ENCODE assay signal across 1 cellular context in the genomic region with DNA sequence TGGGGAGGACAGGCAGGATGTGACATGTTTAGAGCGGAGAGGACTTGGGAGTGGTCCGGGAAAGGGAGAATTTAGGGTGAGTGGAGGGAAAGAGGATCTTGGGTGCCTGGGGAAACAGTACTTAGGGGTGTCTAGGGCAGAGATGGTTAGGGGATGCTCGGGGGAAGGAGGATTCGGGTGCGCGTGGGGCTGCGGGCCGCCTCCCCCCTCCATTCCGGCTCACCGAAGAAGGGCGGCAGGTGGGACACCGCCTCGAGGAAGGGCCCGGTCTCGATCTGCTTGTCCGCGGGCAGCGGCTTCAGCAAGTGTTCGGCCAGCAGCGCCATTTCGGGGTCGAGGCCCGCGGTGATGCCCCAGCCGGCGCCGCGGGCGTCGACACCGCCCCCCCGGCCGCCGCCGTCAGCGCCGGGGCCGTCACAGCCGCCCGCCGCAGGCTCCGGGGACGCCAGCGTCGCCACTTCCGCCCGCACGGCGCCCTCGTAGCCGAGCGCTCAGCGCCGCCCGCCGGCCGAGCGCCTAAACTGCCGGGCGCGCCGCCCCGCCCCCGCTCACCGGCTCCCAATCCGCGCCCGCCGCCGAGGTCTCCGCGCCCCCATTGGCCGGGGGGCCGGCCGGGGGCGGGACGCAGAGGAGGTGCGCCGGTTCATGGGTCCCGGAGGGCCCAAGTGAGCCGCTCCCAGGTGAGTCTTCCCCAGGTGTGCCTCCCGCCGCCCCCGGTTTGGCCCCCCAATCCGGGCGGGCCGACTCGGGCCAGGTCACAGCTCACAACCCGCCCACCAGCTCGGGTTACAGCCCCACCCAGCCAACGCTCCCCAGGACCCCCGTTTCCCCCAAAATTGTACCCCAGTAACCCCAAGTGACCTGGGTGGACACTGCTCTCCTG.
TF ChIP-seq lines count a peak whose summit lies in the region.

A gene with protein sequence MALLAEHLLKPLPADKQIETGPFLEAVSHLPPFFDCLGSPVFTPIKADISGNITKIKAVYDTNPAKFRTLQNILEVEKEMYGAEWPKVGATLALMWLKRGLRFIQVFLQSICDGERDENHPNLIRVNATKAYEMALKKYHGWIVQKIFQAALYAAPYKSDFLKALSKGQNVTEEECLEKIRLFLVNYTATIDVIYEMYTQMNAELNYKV (minus strand): TSS at position 493 of the 883 bp plus-strand sequence. CDS start 167 bp downstream, at position 326.

TF ChIP-seq in HepG2, 621 proteins besides CTCF, POLR2A, EP300 and RAD21 (continued from another document):
- TF ChIP-seq, protein P1, sequence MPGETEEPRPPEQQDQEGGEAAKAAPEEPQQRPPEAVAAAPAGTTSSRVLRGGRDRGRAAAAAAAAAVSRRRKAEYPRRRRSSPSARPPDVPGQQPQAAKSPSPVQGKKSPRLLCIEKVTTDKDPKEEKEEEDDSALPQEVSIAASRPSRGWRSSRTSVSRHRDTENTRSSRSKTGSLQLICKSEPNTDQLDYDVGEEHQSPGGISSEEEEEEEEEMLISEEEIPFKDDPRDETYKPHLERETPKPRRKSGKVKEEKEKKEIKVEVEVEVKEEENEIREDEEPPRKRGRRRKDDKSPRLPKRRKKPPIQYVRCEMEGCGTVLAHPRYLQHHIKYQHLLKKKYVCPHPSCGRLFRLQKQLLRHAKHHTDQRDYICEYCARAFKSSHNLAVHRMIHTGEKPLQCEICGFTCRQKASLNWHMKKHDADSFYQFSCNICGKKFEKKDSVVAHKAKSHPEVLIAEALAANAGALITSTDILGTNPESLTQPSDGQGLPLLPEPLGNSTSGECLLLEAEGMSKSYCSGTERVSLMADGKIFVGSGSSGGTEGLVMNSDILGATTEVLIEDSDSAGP (CRISPR knock-in tag; IDR thresholded peaks at IDR 0.05; ENCODE audit: borderline replicate concordance), result peak; percentile 42; the same call in 1 of the 2 replicates
- TF ChIP-seq, protein P2, sequence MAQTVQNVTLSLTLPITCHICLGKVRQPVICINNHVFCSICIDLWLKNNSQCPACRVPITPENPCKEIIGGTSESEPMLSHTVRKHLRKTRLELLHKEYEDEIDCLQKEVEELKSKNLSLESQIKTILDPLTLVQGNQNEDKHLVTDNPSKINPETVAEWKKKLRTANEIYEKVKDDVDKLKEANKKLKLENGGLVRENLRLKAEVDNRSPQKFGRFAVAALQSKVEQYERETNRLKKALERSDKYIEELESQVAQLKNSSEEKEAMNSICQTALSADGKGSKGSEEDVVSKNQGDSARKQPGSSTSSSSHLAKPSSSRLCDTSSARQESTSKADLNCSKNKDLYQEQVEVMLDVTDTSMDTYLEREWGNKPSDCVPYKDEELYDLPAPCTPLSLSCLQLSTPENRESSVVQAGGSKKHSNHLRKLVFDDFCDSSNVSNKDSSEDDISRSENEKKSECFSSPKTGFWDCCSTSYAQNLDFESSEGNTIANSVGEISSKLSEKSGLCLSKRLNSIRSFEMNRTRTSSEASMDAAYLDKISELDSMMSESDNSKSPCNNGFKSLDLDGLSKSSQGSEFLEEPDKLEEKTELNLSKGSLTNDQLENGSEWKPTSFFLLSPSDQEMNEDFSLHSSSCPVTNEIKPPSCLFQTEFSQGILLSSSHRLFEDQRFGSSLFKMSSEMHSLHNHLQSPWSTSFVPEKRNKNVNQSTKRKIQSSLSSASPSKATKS (CRISPR knock-in tag; IDR thresholded peaks at IDR 0.05), result no peak
- TF ChIP-seq ETV5 (CRISPR knock-in tag; IDR thresholded peaks at IDR 0.05; ENCODE audit: borderline replicate concordance) (peak; percentile 56), PRPF4 (IDR thresholded peaks at IDR 0.05; ENCODE audit: low read depth, low read length, poor library complexity, severe bottlenecking) (no peak), ATF7-NPFF (CRISPR knock-in tag; IDR thresholded peaks at IDR 0.05; ENCODE audit: low read depth) (peak; percentile 58; the same call in 1 of the 2 replicates), HNRNPK (IDR thresholded peaks at IDR 0.05; ENCODE audit: low read depth, low read length, poor library complexity, severe bottlenecking) (peak; percentile 29), AKAP8 (CRISPR knock-in tag; IDR thresholded peaks at IDR 0.05) (no peak), ZNF432 (CRISPR knock-in tag; IDR thresholded peaks at IDR 0.05; ENCODE audit: borderline replicate concordance) (no peak), TCF12 (IDR thresholded peaks at IDR 0.05) (no peak), TCF12 (CRISPR knock-in tag; IDR thresholded peaks at IDR 0.05) (no peak), ZNF879 (CRISPR knock-in tag; IDR thresholded peaks at IDR 0.05) (no peak)
- TF ChIP-seq, protein P3, sequence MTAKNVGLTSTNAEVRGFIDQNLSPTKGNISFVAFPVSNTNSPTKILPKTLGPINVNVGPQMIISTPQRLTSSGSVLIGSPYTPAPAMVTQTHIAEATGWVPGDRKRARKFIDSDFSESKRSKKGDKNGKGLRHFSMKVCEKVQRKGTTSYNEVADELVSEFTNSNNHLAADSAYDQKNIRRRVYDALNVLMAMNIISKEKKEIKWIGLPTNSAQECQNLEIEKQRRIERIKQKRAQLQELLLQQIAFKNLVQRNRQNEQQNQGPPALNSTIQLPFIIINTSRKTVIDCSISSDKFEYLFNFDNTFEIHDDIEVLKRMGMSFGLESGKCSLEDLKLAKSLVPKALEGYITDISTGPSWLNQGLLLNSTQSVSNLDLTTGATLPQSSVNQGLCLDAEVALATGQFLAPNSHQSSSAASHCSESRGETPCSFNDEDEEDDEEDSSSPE (CRISPR knock-in tag; IDR thresholded peaks at IDR 0.05), result peak; percentile 15; the same call in 1 of the 2 replicates
